15 cellular contexts compared by ENCODE assay signal in the genomic region with DNA sequence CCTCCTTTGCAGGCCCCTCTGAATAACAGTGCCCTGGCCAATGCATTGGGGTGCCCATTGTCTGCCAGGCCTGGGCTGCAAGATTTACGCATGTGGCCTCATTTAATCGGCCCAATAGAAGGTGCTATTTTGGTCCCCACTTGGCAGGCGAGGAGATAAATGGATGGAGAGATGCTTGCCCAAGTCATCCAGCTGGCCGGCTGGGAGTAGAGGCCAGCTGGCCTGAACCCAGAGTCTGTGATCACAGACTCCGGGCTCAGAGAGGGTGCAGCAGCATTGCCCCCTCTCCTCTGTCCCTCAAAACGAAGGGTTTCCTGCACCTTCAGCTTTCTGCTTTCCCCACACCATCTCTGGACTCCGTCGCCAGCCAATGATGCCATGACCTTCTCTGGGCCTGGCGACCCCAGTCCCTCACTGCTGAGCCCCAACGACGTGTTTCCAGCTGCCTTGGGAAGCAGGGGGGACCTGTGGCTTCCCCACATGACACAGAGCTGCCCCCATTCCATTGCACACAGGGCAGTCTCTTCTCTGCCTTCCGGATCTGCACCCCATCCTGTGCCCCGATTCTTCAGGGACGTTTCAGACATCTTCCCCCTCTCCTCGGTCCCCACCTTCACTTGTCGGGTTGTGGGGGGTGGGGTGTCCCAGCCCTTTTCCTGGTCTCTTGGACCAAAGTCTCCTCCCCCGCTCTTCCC. TPM values are rescaled to one million over a fixed set of nuclear protein-coding genes. Genes with fewer than 3 reads are reported as not detected.
DNase-seq lines count a peak whose midpoint lies in the region; ATAC-seq and TF ChIP-seq lines count a peak whose summit lies in the region.
"Had no signal": no experiment of that assay in that cellular context is flagged by ENCODE, and none has a peak within 500 bp of the region (broad histone marks: within the 10 kb centered on the region; RNA-seq: fewer than 3 reads in every experiment).

No MANE protein-coding gene starts in this region.

- no peak overlapping the region for H3K9ac ChIP-seq in BLaER1

- no peak overlapping the region for H3K4me3 Mint-ChIP-seq in activated naive CD8-positive, alpha-beta T cell treated with anti-CD3 and anti-CD28 coated beads, Interleukin-2, amount 50 U/mL, for 24 hours
- no peak overlapping the region for H3K4me3 Mint-ChIP-seq in activated naive CD4-positive, alpha-beta T cell treated with anti-CD3 and anti-CD28 coated beads for 36 hours
- H3K4me3 Mint-ChIP-seq: T-helper 2 cell treated with Interferon-gamma antibody and Interleukin-4, amounts not matched to agents 5 μg/mL and 100 μg/mL, for 36 hours had no signal

- H3K36me3 ChIP-seq in BLaER1 = no peaks in the 10 kb centered on the region
- H3K36me3 ChIP-seq in RWPE2 (ENCODE audit: low read depth) = peaks cover 29% of the 10 kb centered on the region
- H3K36me3 ChIP-seq: heart right ventricle had no signal

- H3K4me3 ChIP-seq in BLaER1 (no peak overlapping the region), RWPE2 (ENCODE audit: severe bottlenecking) (no peak overlapping the region), fibroblast of the aortic adventitia (ENCODE audit: low read depth, low read length) (no peak overlapping the region)
- H3K4me3 ChIP-seq: GM12878, heart right ventricle had no signal

- intact Hi-C loops in activated naive CD4-positive, alpha-beta T cell treated with anti-CD3 and anti-CD28 coated beads for 36 hours (cut with micrococcal nuclease) = no loop called here

- peaks cover 13% of the 10 kb centered on the region for H3K4me1 Mint-ChIP-seq in activated naive CD8-positive, alpha-beta T cell treated with anti-CD3 and anti-CD28 coated beads, Interleukin-2, amount 50 U/mL, for 24 hours
- H3K4me1 Mint-ChIP-seq in activated naive CD4-positive, alpha-beta T cell treated with anti-CD3 and anti-CD28 coated beads for 36 hours (ENCODE audit: low read depth) = peaks cover 12% of the 10 kb centered on the region

- peak overlapping the region; percentile 78 for H3K4me2 ChIP-seq in BLaER1

- no peak for TF ChIP-seq CTCF in RWPE2 (IDR thresholded peaks at IDR 0.05; ENCODE audit: poor library complexity, severe bottlenecking)
- no peak for TF ChIP-seq CTCF in fibroblast of the aortic adventitia (IDR thresholded peaks at IDR 0.05; ENCODE audit: insufficient read depth, low read length)

- no peaks in the 10 kb centered on the region for H4K20me1 ChIP-seq in BLaER1

- H3K27me3 ChIP-seq in BLaER1 (no peaks in the 10 kb centered on the region), RWPE2 (ENCODE audit: insufficient read depth, poor library complexity, severe bottlenecking) (no peaks in the 10 kb centered on the region)

- H3K9me3 Mint-ChIP-seq in activated naive CD8-positive, alpha-beta T cell treated with anti-CD3 and anti-CD28 coated beads, Interleukin-2, amount 50 U/mL, for 24 hours = no peaks in the 10 kb centered on the region
- no peaks in the 10 kb centered on the region for H3K9me3 Mint-ChIP-seq in activated naive CD4-positive, alpha-beta T cell treated with anti-CD3 and anti-CD28 coated beads for 36 hours
- H3K9me3 Mint-ChIP-seq: T-helper 2 cell treated with Interferon-gamma antibody and Interleukin-4, amounts not matched to agents 5 μg/mL and 100 μg/mL, for 36 hours had no signal

- ATAC-seq in RWPE2 (ENCODE audit: low read depth) = no peak
- no peak for ATAC-seq in activated naive CD8-positive, alpha-beta T cell treated with anti-CD3 and anti-CD28 coated beads, Interleukin-2, amount 50 U/mL, for 24 hours
- ATAC-seq: GM12878 had no signal

- no peak overlapping the region for H3K27ac Mint-ChIP-seq in activated naive CD8-positive, alpha-beta T cell treated with anti-CD3 and anti-CD28 coated beads, Interleukin-2, amount 50 U/mL, for 24 hours
- H3K27ac Mint-ChIP-seq in activated naive CD4-positive, alpha-beta T cell treated with anti-CD3 and anti-CD28 coated beads for 36 hours = no peak overlapping the region
- H3K27ac Mint-ChIP-seq: T-helper 2 cell treated with Interferon-gamma antibody and Interleukin-4, amounts not matched to agents 5 μg/mL and 100 μg/mL, for 36 hours had no signal

- DNase-seq in RWPE2 (ENCODE audit: low spot score) (no peak), fibroblast of the aortic adventitia (ENCODE audit: low read depth) (peak; percentile 27), occipital lobe (lab: John Stamatoyannopoulos, UW) (peak; percentile 54), NCI-H82 treated with DMSO at 0.1 percent for 48 hours (lab: John Stamatoyannopoulos, UW; ENCODE audit: unreplicated experiment) (no peak)
- DNase-seq in stimulated activated CD4-positive, alpha-beta T cell treated with anti-CD3 and anti-CD28 coated beads, Interleukin-1b, Interleukin-23, amount 100 ng/mL, for 48 hours = no peak
- DNase-seq in activated naive CD8-positive, alpha-beta T cell treated with anti-CD3 and anti-CD28 coated beads, Interleukin-2, amount 50 U/mL, for 24 hours = no peak
- DNase-seq in activated naive CD4-positive, alpha-beta T cell treated with anti-CD3 and anti-CD28 coated beads for 36 hours = no peak
- DNase-seq: heart right ventricle, NCI-H1105, NCI-H446 treated with DMSO at 0.1 percent for 48 hours had no signal

- peaks cover 8% of the 10 kb centered on the region for H3K27me3 Mint-ChIP-seq in activated naive CD8-positive, alpha-beta T cell treated with anti-CD3 and anti-CD28 coated beads, Interleukin-2, amount 50 U/mL, for 24 hours
- H3K27me3 Mint-ChIP-seq in activated naive CD4-positive, alpha-beta T cell treated with anti-CD3 and anti-CD28 coated beads for 36 hours (ENCODE audit: low read depth) = peaks cover 19% of the 10 kb centered on the region

- H3K4me1 ChIP-seq in BLaER1 = peaks cover 90% of the 10 kb centered on the region
- peaks cover 55% of the 10 kb centered on the region for H3K4me1 ChIP-seq in RWPE2 (ENCODE audit: insufficient read depth, poor library complexity, severe bottlenecking)

- no peaks in the 10 kb centered on the region for H3K9me3 ChIP-seq in BLaER1
- no peaks in the 10 kb centered on the region for H3K9me3 ChIP-seq in RWPE2 (ENCODE audit: severe bottlenecking)
- H3K9me3 ChIP-seq: heart right ventricle had no signal

- H3K27ac ChIP-seq in BLaER1 = peak overlapping the region; percentile 49
- H3K27ac ChIP-seq in RWPE2 (ENCODE audit: poor library complexity, severe bottlenecking) = peak overlapping the region; percentile 89
- H3K27ac ChIP-seq: heart right ventricle had no signal

- CTCF ChIA-PET in activated naive CD4-positive, alpha-beta T cell treated with anti-CD3 and anti-CD28 coated beads for 36 hours (lab: Charles Lee) = no interaction called here

- no peaks in the 10 kb centered on the region for H3K36me3 Mint-ChIP-seq in activated naive CD8-positive, alpha-beta T cell treated with anti-CD3 and anti-CD28 coated beads, Interleukin-2, amount 50 U/mL, for 24 hours (ENCODE audit: low read depth)
- no peaks in the 10 kb centered on the region for H3K36me3 Mint-ChIP-seq in activated naive CD4-positive, alpha-beta T cell treated with anti-CD3 and anti-CD28 coated beads for 36 hours (ENCODE audit: low read depth)

RNA-seq across cellular contexts. Expression of gene ADGRG1, which starts 3.5 kb away (rescaled TPM):
- total RNA-seq in fibroblast of the aortic adventitia (ENCODE audit: low replicate concordance) = 1.6 and 9.8 TPM in 2 replicates
- 31.4 TPM for total RNA-seq in occipital lobe
- total RNA-seq in activated naive CD4-positive, alpha-beta T cell treated with anti-CD3 and anti-CD28 coated beads for 36 hours = 1 to 10 TPM in 1 of 2 experiments, under 1 TPM in 1; 0.93 to 1.0 TPM

RNA-seq across cellular contexts. Expression of gene ADGRG3, which starts 43.2 kb away (rescaled TPM):
- total RNA-seq in fibroblast of the aortic adventitia (ENCODE audit: low replicate concordance) (not detected in 2 replicates), occipital lobe (0.16 TPM)
- under 1 TPM in 1 of 2 experiments, not detected in 1; 0.14 TPM for total RNA-seq in activated naive CD4-positive, alpha-beta T cell treated with anti-CD3 and anti-CD28 coated beads for 36 hours
- total RNA-seq: Daoy, GM12878, HT1080 had no signal

Comparison
In these comparisons a context has a peak if more than half of its experiments do, and no peak if none do; other contexts are left out.
1. DNase-seq: peak in fibroblast of the aortic adventitia (single experiment) and occipital lobe (single experiment); none in RWPE2 (single experiment), NCI-H82 treated with DMSO at 0.1 percent for 48 hours (single experiment), stimulated activated CD4-positive, alpha-beta T cell treated with anti-CD3 and anti-CD28 coated beads, Interleukin-1b, Interleukin-23, amount 100 ng/mL, for 48 hours (single experiment), activated naive CD8-positive, alpha-beta T cell treated with anti-CD3 and anti-CD28 coated beads, Interleukin-2, amount 50 U/mL, for 24 hours (single experiment) and activated naive CD4-positive, alpha-beta T cell treated with anti-CD3 and anti-CD28 coated beads for 36 hours (single experiment).